ENCODE assay signal across 9 cellular contexts in genomic region chr2:38374978-38375377, GRCh38. TPM values are rescaled to one million over a fixed set of nuclear protein-coding genes. Genes with fewer than 3 reads are reported as not detected.
DNase-seq lines count a peak whose midpoint lies in the region; ATAC-seq, FAIRE-seq and TF ChIP-seq lines count a peak whose summit lies in the region.
"Had no signal": no experiment of that assay in that cellular context is flagged by ENCODE, and none has a peak within 500 bp of the region (broad histone marks: within the 10 kb centered on the region; RNA-seq: fewer than 3 reads in every experiment).

No MANE protein-coding gene starts in this region.

- ATAC-seq in GM18511 (IDR thresholded peaks at IDR 0.05; ENCODE audit: unreplicated experiment) = no peak

- no peaks in the 10 kb centered on the region for H3K36me3 ChIP-seq in CD8-positive, alpha-beta memory T cell (ENCODE audit: insufficient read depth, low read length)
- H3K36me3 ChIP-seq in endothelial cell of umbilical vein (ENCODE audit: control insufficient read depth in 2 of 2, extremely low read depth in 1 of 2, insufficient read depth in 2 of 2, low read length in 2 of 2) = no peaks in the 10 kb centered on the region

- TF ChIP-seq POLR2A in NB4 (IDR thresholded peaks at IDR 0.05; ENCODE audit: extremely low read depth, insufficient read length) (no peak), endothelial cell of umbilical vein (IDR thresholded peaks at IDR 0.05; ENCODE audit: low read depth, low read length) (no peak), GM12891 (IDR thresholded peaks at IDR 0.05; ENCODE audit: low read depth, low read length) (no peak)

- peaks cover 0 to 8% (median 0%) of the 10 kb centered on the region in 3 donors for H3K36me3 Mint-ChIP-seq in CD8-positive, alpha-beta memory T cell
- peaks cover 2% of the 10 kb centered on the region for H3K36me3 Mint-ChIP-seq in osteocyte (ENCODE audit: unreplicated experiment)

- intact Hi-C loops in endothelial cell of umbilical vein (cut with micrococcal nuclease) = loop anchor here (5.0 to 10.0 kb wide), 7 partner anchors 160 to 747 kb away; partner anchors contain the start of genes CYP1B1, GALM and SOS1

- H3K27me3 Mint-ChIP-seq in CD8-positive, alpha-beta memory T cell = peaks cover 0 to 1% of the 10 kb centered on the region in 2 donors
- H3K27me3 Mint-ChIP-seq in osteocyte (ENCODE audit: unreplicated experiment) = peaks cover under 1% of the 10 kb centered on the region

- no peaks in the 10 kb centered on the region for H4K20me1 ChIP-seq in endothelial cell of umbilical vein (replicated peaks; ENCODE audit: control insufficient read depth, extremely low read depth, insufficient read depth, low read length)

- no peaks in the 10 kb centered on the region for H3K9me1 ChIP-seq in endothelial cell of umbilical vein (replicated peaks; ENCODE audit: control insufficient read depth, extremely low read depth, insufficient read depth, low read length)

- dilution Hi-C loops in endothelial cell of umbilical vein (cut with MboI; ENCODE audit: extremely low pct_ligation_motif_present, low sequenced_read_pairs) = no loop called here

- peak overlapping the region; percentile 84 for H3K9ac ChIP-seq in endothelial cell of umbilical vein (replicated peaks; ENCODE audit: extremely low read depth, insufficient read depth, low read length)

- H3K4me3 Mint-ChIP-seq in CD8-positive, alpha-beta memory T cell = peak overlapping the region; percentile 28 to 98 (median 94)
- peak overlapping the region; percentile 87 for H3K4me3 Mint-ChIP-seq in osteocyte (ENCODE audit: unreplicated experiment)

- peaks cover 51 to 75% (median 70%) of the 10 kb centered on the region in 3 donors for H3K4me1 Mint-ChIP-seq in CD8-positive, alpha-beta memory T cell
- H3K4me1 Mint-ChIP-seq in osteocyte (ENCODE audit: unreplicated experiment) = peaks cover 38% of the 10 kb centered on the region

- no peak for FAIRE-seq in endothelial cell of umbilical vein (lab: Jason Lieb, UNC)
- no peak for FAIRE-seq in GM12891 (lab: Jason Lieb, UNC)
- FAIRE-seq: TTC549 had no signal

- H3K4me3 ChIP-seq in CD8-positive, alpha-beta memory T cell (ENCODE audit: low read length) = no peak overlapping the region
- H3K4me3 ChIP-seq in NB4 (ENCODE audit: low read depth, low read length) (peak overlapping the region; percentile 95), endothelial cell of umbilical vein (replicated peaks in 1 of 3; ENCODE audit: insufficient read depth in 1 of 3, low read depth in 1 of 3, low read length in 3 of 3) (peak overlapping the region in 2 of 3 experiments; percentile 14 to 88)

- H3K27ac Mint-ChIP-seq in CD8-positive, alpha-beta memory T cell = peak overlapping the region in 4 of 8 donors; percentile 0 to 97 (median 62)
- H3K27ac Mint-ChIP-seq in osteocyte (ENCODE audit: unreplicated experiment) = peak overlapping the region; percentile 81

- H3K79me2 ChIP-seq in endothelial cell of umbilical vein (ENCODE audit: control insufficient read depth, insufficient read depth, low read length) = peaks cover 66% of the 10 kb centered on the region

- H3K4me2 ChIP-seq in endothelial cell of umbilical vein (ENCODE audit: insufficient read depth, low read length) = peak overlapping the region; percentile 69

- peaks cover 35% of the 10 kb centered on the region for H3K4me1 ChIP-seq in CD8-positive, alpha-beta memory T cell (ENCODE audit: insufficient read depth, low read length)
- H3K4me1 ChIP-seq in endothelial cell of umbilical vein (ENCODE audit: control insufficient read depth, extremely low read depth, insufficient read depth, low read length) = peaks cover 16% of the 10 kb centered on the region

- no peak overlapping the region for H2AFZ ChIP-seq in endothelial cell of umbilical vein (ENCODE audit: low read depth, low read length)

- H3K27ac ChIP-seq in CD8-positive, alpha-beta memory T cell (ENCODE audit: low read depth, low read length) = peak overlapping the region; percentile 2
- H3K27ac ChIP-seq in endothelial cell of umbilical vein (ENCODE audit: insufficient read depth, low read depth, low read length) = no peak overlapping the region

- H3K27me3 ChIP-seq in CD8-positive, alpha-beta memory T cell (ENCODE audit: insufficient read depth, low read length, poor library complexity, severe bottlenecking) = no peaks in the 10 kb centered on the region
- H3K27me3 ChIP-seq in endothelial cell of umbilical vein (ENCODE audit: control insufficient read depth in 2 of 2, insufficient read depth in 2 of 2, low read length in 2 of 2) = no peaks in the 10 kb centered on the region

- TF ChIP-seq CTCF in NB4 (IDR thresholded peaks at IDR 0.05; ENCODE audit: low read depth, low read length) (no peak), endothelial cell of umbilical vein (IDR thresholded peaks at IDR 0.05; ENCODE audit: extremely low read depth in 1 of 2, insufficient read depth in 1 of 2, low read depth in 1 of 2, low read length in 2 of 2) (no peak), osteocyte (IDR thresholded peaks at IDR 0.05) (peak; percentile 40)

- H3K9me3 Mint-ChIP-seq in CD8-positive, alpha-beta memory T cell = no peaks in the 10 kb centered on the region
- no peaks in the 10 kb centered on the region for H3K9me3 Mint-ChIP-seq in osteocyte (ENCODE audit: unreplicated experiment)

- CTCF ChIA-PET in CD8-positive, alpha-beta memory T cell (lab: Charles Lee) = interaction anchor here (1.2 to 2.8 kb wide), 3 partner anchors 9 to 133 kb away, joined by 3 to 12 read pairs (median 11); no protein-coding TSS in a partner anchor
- CTCF ChIA-PET in endothelial cell of umbilical vein (lab: Charles Lee) = interaction anchor here (0.7 to 4.7 kb wide), 11 partner anchors 8 to 401 kb away, joined by 3 to 40 read pairs (median 4); no protein-coding TSS in a partner anchor

- no peak for DNase-seq in CD8-positive, alpha-beta memory T cell
- DNase-seq in NB4 (ENCODE audit: low read depth) (peak; percentile 24), endothelial cell of umbilical vein (ENCODE audit: low read depth, low spot score) (peak; percentile 48), osteocyte (ENCODE audit: extremely low spot score, unreplicated experiment) (no peak), NCI-H2029 (lab: John Stamatoyannopoulos, UW) (no peak), GM12891 (ENCODE audit: insufficient read length, low spot score) (no peak), cerebellar nuclear complex (lab: John Stamatoyannopoulos, UW) (no peak)

- no peaks in the 10 kb centered on the region for H3K9me3 ChIP-seq in CD8-positive, alpha-beta memory T cell (ENCODE audit: low read length)
- H3K9me3 ChIP-seq in endothelial cell of umbilical vein (replicated peaks; ENCODE audit: control insufficient read depth, insufficient read depth, low read length) = no peaks in the 10 kb centered on the region

- no TSS peak for BruUV-seq in endothelial cell of umbilical vein (replicated peaks; lab: Mats Ljungman, UMichigan)

- POLR2A ChIA-PET in CD8-positive, alpha-beta memory T cell (lab: Charles Lee) = interaction anchor here (3.3 kb wide), 1 partner anchor 376 kb away, joined by 11 read pairs; the partner anchor contains the start of gene SRSF7
- POLR2A ChIA-PET in endothelial cell of umbilical vein (lab: Charles Lee) = interaction anchor here (0.6 to 2.6 kb wide), 2 partner anchors 11 to 376 kb away, joined by 3 to 19 read pairs; partner anchors contain the start of gene SRSF7

TF ChIP-seq in endothelial cell of umbilical vein, 7 proteins besides CTCF, POLR2A, EP300 and RAD21:
- TF ChIP-seq POLR2AphosphoS5 (IDR thresholded peaks at IDR 0.05; ENCODE audit: insufficient read depth, low read depth, low read length) (no peak), MYC (IDR thresholded peaks at IDR 0.05; ENCODE audit: low read depth, low read length) (no peak), MAX (IDR thresholded peaks at IDR 0.05; ENCODE audit: insufficient read depth, insufficient read length) (no peak), FOS (IDR thresholded peaks at IDR 0.05; ENCODE audit: borderline replicate concordance, insufficient read depth, low read length) (no peak), EZH2 (IDR thresholded peaks at IDR 0.05; ENCODE audit: borderline replicate concordance, low read depth, low read length, severe bottlenecking) (no peak), JUN (IDR thresholded peaks at IDR 0.05; ENCODE audit: borderline replicate concordance, insufficient read depth, insufficient read length, low read depth) (no peak), GATA2 (IDR thresholded peaks at IDR 0.05; ENCODE audit: insufficient read depth, insufficient read length, low read depth, low read length) (no peak)
TF ChIP-seq in endothelial cell of umbilical vein: peak in this region for 0.

TF ChIP-seq in GM12891, 5 proteins besides CTCF, POLR2A, EP300 and RAD21:
- TF ChIP-seq TAF1 (IDR thresholded peaks at IDR 0.05; ENCODE audit: low read depth, low read length) (no peak), SPI1 (IDR thresholded peaks at IDR 0.05; ENCODE audit: low read depth, low read length) (no peak), PAX5 (IDR thresholded peaks at IDR 0.05; ENCODE audit: insufficient read depth, low read length, severe bottlenecking) (no peak), POLR2AphosphoS5 (IDR thresholded peaks at IDR 0.05; ENCODE audit: low read depth, low read length) (no peak), POU2F2 (IDR thresholded peaks at IDR 0.05; ENCODE audit: low read depth, low read length) (no peak)

RNA-seq across cellular contexts. Expression of gene ATL2, which starts 2.1 kb away (rescaled TPM):
- total RNA-seq in CD8-positive, alpha-beta memory T cell = 10 to 100 TPM; 61.5 to 62.4 TPM
- 23.4 TPM for polyA plus RNA-seq in CD8-positive, alpha-beta memory T cell
- total RNA-seq in endothelial cell of umbilical vein (45.5 and 46.3 TPM in 2 replicates), osteocyte (45.8 and 47.8 TPM in 2 replicates)
- 14.9 and 23.9 TPM in 2 replicates for polyA plus RNA-seq in endothelial cell of umbilical vein
- 23.0 and 27.9 TPM in 2 replicates for polyA plus RNA-seq in endothelial cell of umbilical vein (2011; cell fraction: cytosol; rRNA removed)
- polyA plus RNA-seq in endothelial cell of umbilical vein (2011; cell fraction: nucleus; rRNA removed) = 62.3 and 110 TPM in 2 replicates
- polyA plus RNA-seq in endothelial cell of umbilical vein (2012) = 30.3 and 38.6 TPM in 2 replicates
- 36.8 and 50.1 TPM in 2 replicates for polyA minus RNA-seq in endothelial cell of umbilical vein
- 41.7 TPM for polyA minus RNA-seq in endothelial cell of umbilical vein (2011; cell fraction: cytosol; rRNA and poly(A)+ RNA removed)
- polyA minus RNA-seq in endothelial cell of umbilical vein (2011; cell fraction: nucleus; rRNA and poly(A)+ RNA removed) = 62.9 and 69.4 TPM in 2 replicates
- 19.6 TPM for polyA plus RNA-seq in GM12891 (2012; ENCODE audit: low read depth, missing spikeins)

Comparison
In these comparisons a context has a peak if more than half of its experiments do, and no peak if none do; other contexts are left out.
1. DNase-seq: peak in NB4 (single experiment) and endothelial cell of umbilical vein (single experiment); none in CD8-positive, alpha-beta memory T cell (0 of 5), osteocyte (single experiment), NCI-H2029 (single experiment), GM12891 (single experiment) and cerebellar nuclear complex (0 of 2).